In the genomic region with DNA sequence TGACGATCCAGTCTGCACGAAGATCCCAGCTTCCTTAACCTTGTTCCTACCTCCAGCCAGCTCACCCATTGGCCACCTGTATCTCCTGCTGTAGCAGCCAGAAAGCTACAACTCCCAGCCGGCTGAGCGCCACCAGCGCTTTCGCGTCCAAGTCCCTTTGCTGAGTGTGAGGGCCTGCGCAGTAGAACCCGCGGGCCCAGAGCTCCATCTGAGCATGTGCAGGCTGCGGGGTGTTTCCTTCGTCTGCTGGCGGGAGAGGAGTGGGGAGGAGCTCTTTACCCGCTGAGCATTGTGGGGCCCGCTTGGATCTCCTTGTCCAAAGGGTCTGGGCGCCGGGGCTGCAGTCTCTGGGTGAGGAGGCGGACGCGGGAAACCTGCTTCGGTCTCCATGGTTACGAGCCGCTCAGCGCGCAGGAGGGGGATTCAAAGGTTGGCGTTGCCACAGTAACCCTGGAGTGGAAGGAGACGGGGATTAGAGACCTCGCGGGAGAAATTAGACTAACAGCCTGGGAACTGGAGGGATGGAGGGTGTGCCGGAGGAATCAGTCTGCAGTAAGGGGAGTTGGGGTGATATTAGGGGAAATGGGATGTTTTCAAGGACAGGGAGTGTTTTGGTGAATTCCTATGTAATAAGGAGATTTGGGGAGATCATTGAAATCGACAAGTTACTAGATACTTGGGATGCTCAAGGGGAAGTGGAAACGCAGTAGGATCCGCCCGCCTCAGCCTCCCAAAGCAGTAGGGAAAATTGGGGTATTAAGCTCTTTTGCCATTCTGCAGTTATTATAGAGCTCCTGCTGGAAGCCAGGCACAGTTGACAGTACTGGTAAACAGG, we compare ENCODE assay signal across 8 cellular contexts. TPM values are rescaled to one million over a fixed set of nuclear protein-coding genes. Genes with fewer than 3 reads are reported as not detected.
DNase-seq lines count a peak whose midpoint lies in the region; ATAC-seq and TF ChIP-seq lines count a peak whose summit lies in the region.

No MANE protein-coding gene starts in this region.

- no peak for TF ChIP-seq CTCF in RWPE2 (IDR thresholded peaks at IDR 0.05; ENCODE audit: poor library complexity, severe bottlenecking)
- no peak for TF ChIP-seq CTCF in fibroblast of villous mesenchyme (IDR thresholded peaks at IDR 0.05; ENCODE audit: insufficient read depth, low read depth, low read length)
- TF ChIP-seq CTCF in neural cell (IDR thresholded peaks at IDR 0.05; ENCODE audit: poor library complexity, severe bottlenecking) = no peak

- H3K36me3 ChIP-seq in H7 (replicated peaks; ENCODE audit: control insufficient read depth, insufficient read depth, low read length) (no peaks in the 10 kb centered on the region), RWPE2 (ENCODE audit: low read depth) (peaks cover 10% of the 10 kb centered on the region; the same call in 1 of the 2 replicates), neural cell (ENCODE audit: insufficient read depth, low read length) (no peaks in the 10 kb centered on the region)

- peak; percentile 96 for ATAC-seq in RWPE2 (ENCODE audit: low read depth)
- peak; percentile 100 for ATAC-seq in stimulated activated naive CD8-positive, alpha-beta T cell treated with anti-CD3 and anti-CD28 coated beads, Interleukin-15, amount 100 ng/mL, for 72 hours

- peaks cover 7% of the 10 kb centered on the region for H3K4me1 ChIP-seq in RWPE2 (ENCODE audit: insufficient read depth, poor library complexity, severe bottlenecking)

- H3K4me3 Mint-ChIP-seq in stimulated activated naive CD8-positive, alpha-beta T cell treated with anti-CD3 and anti-CD28 coated beads, Interleukin-15, amount 100 ng/mL, for 72 hours = no peak overlapping the region

- H3K9me3 Mint-ChIP-seq in stimulated activated naive CD8-positive, alpha-beta T cell treated with anti-CD3 and anti-CD28 coated beads, Interleukin-15, amount 100 ng/mL, for 72 hours = no peaks in the 10 kb centered on the region

- H3K27ac Mint-ChIP-seq in stimulated activated naive CD8-positive, alpha-beta T cell treated with anti-CD3 and anti-CD28 coated beads, Interleukin-15, amount 100 ng/mL, for 72 hours = no peak overlapping the region

- no peaks in the 10 kb centered on the region for H4K20me1 ChIP-seq in neural cell (ENCODE audit: insufficient read depth)

- peak overlapping the region; percentile 50 for H3K4me3 ChIP-seq in H7 (ENCODE audit: insufficient read depth, low read depth, low read length)
- peak overlapping the region; percentile 56 for H3K4me3 ChIP-seq in RWPE2 (ENCODE audit: severe bottlenecking)
- peak overlapping the region; percentile 95 for H3K4me3 ChIP-seq in fibroblast of villous mesenchyme (ENCODE audit: low read depth, low read length)
- peak overlapping the region; percentile 70 for H3K4me3 ChIP-seq in neural cell (ENCODE audit: low read length)

- TF ChIP-seq EP300 in neural cell (conservative IDR thresholded peaks at IDR 0.05; ENCODE audit: poor library complexity, severe bottlenecking) = peak; percentile 40

- peak overlapping the region; percentile 16 for H2AFZ ChIP-seq in neural cell (ENCODE audit: low read depth, low read length)

- H3K9ac ChIP-seq in neural cell (ENCODE audit: low read length) = peak overlapping the region; percentile 64

- H3K27me3 ChIP-seq in H7 (ENCODE audit: control insufficient read depth, insufficient read depth, low read length) (no peaks in the 10 kb centered on the region), RWPE2 (ENCODE audit: insufficient read depth, poor library complexity, severe bottlenecking) (no peaks in the 10 kb centered on the region), neural cell (ENCODE audit: insufficient read depth, low read depth, low read length) (no peaks in the 10 kb centered on the region)

- peaks cover 6% of the 10 kb centered on the region for H3K4me1 Mint-ChIP-seq in stimulated activated naive CD8-positive, alpha-beta T cell treated with anti-CD3 and anti-CD28 coated beads, Interleukin-15, amount 100 ng/mL, for 72 hours

- H3K9me3 ChIP-seq in RWPE2 (ENCODE audit: severe bottlenecking) (no peaks in the 10 kb centered on the region), neural cell (ENCODE audit: low read length) (no peaks in the 10 kb centered on the region)

- no peak for TF ChIP-seq RAD21 in neural cell (conservative IDR thresholded peaks at IDR 0.05)

- H3K27me3 Mint-ChIP-seq in stimulated activated naive CD8-positive, alpha-beta T cell treated with anti-CD3 and anti-CD28 coated beads, Interleukin-15, amount 100 ng/mL, for 72 hours = no peaks in the 10 kb centered on the region

- no peaks in the 10 kb centered on the region for H3K79me2 ChIP-seq in neural cell (replicated peaks; ENCODE audit: insufficient read depth, low read length)

- H3K9me2 ChIP-seq in neural cell (ENCODE audit: insufficient read depth, low read length) = no peaks in the 10 kb centered on the region

- DNase-seq in ELF-1 (ENCODE audit: low read depth, low spot score) (peak; percentile 100), H7 (peak; percentile 93), M059J (ENCODE audit: low read depth) (peak; percentile 98), RWPE2 (ENCODE audit: low spot score) (peak; percentile 94), fibroblast of villous mesenchyme (ENCODE audit: low read depth) (peak; percentile 93)
- peak; percentile 89 for DNase-seq in activated effector memory CD4-positive, alpha-beta T cell treated with Interleukin-2 at 50 U/mL for 16 hours
- DNase-seq in stimulated activated naive CD8-positive, alpha-beta T cell treated with anti-CD3 and anti-CD28 coated beads, Interleukin-15, amount 100 ng/mL, for 72 hours = peak; percentile 88 to 95

- peak overlapping the region; percentile 89 for H3K4me2 ChIP-seq in neural cell (ENCODE audit: low read length)

- peaks cover 5% of the 10 kb centered on the region for H3F3A ChIP-seq in neural cell (ENCODE audit: insufficient read depth, low read length, poor library complexity, severe bottlenecking)

- peak overlapping the region; percentile 37 for H3K27ac ChIP-seq in RWPE2 (ENCODE audit: poor library complexity, severe bottlenecking)
- peak overlapping the region; percentile 90 for H3K27ac ChIP-seq in neural cell (ENCODE audit: low read length)

TF ChIP-seq in neural cell, 6 proteins besides CTCF, POLR2A, EP300 and RAD21:
- TF ChIP-seq EZH2 (IDR thresholded peaks at IDR 0.05; ENCODE audit: borderline replicate concordance, insufficient read depth, low read length, poor library complexity, severe bottlenecking) = no peak
- peak; percentile 85 for TF ChIP-seq MXI1 (conservative IDR thresholded peaks at IDR 0.05; ENCODE audit: poor library complexity, severe bottlenecking)
- TF ChIP-seq POLR2AphosphoS5 (IDR thresholded peaks at IDR 0.05) = peak; percentile 62
- TF ChIP-seq TAF1 (IDR thresholded peaks at IDR 0.05; ENCODE audit: low read depth) = peak; percentile 65
- TF ChIP-seq SMC3 (conservative IDR thresholded peaks at IDR 0.05; ENCODE audit: poor library complexity) = no peak
- TF ChIP-seq, protein P1, sequence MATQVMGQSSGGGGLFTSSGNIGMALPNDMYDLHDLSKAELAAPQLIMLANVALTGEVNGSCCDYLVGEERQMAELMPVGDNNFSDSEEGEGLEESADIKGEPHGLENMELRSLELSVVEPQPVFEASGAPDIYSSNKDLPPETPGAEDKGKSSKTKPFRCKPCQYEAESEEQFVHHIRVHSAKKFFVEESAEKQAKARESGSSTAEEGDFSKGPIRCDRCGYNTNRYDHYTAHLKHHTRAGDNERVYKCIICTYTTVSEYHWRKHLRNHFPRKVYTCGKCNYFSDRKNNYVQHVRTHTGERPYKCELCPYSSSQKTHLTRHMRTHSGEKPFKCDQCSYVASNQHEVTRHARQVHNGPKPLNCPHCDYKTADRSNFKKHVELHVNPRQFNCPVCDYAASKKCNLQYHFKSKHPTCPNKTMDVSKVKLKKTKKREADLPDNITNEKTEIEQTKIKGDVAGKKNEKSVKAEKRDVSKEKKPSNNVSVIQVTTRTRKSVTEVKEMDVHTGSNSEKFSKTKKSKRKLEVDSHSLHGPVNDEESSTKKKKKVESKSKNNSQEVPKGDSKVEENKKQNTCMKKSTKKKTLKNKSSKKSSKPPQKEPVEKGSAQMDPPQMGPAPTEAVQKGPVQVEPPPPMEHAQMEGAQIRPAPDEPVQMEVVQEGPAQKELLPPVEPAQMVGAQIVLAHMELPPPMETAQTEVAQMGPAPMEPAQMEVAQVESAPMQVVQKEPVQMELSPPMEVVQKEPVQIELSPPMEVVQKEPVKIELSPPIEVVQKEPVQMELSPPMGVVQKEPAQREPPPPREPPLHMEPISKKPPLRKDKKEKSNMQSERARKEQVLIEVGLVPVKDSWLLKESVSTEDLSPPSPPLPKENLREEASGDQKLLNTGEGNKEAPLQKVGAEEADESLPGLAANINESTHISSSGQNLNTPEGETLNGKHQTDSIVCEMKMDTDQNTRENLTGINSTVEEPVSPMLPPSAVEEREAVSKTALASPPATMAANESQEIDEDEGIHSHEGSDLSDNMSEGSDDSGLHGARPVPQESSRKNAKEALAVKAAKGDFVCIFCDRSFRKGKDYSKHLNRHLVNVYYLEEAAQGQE (IDR thresholded peaks at IDR 0.05; ENCODE audit: borderline replicate concordance) = peak; percentile 74

RNA-seq across cellular contexts. Expression of a gene that starts 33.5 kb away (rescaled TPM):
- total RNA-seq in H7 (2014; rRNA removed; shearing (Covaris generic)) = 1.7 and 3.0 TPM in 2 replicates
- total RNA-seq in M059J (2014; rRNA removed; shearing (Covaris generic)) = 0.52 and 1.6 TPM in 2 replicates
- total RNA-seq in fibroblast of villous mesenchyme = 2.2 and 2.9 TPM in 2 replicates
- polyA plus RNA-seq in neural cell = 2.6 and 4.7 TPM in 2 replicates
- 6.5 and 9.0 TPM in 2 replicates for polyA minus RNA-seq in neural cell

RNA-seq across cellular contexts. Expression of a gene that starts 33.9 kb away (rescaled TPM):
- total RNA-seq in H7 (2014; rRNA removed; shearing (Covaris generic)) = 90.7 and 100 TPM in 2 replicates
- total RNA-seq in M059J (2014; rRNA removed; shearing (Covaris generic)) = 36.4 and 55.9 TPM in 2 replicates
- total RNA-seq in fibroblast of villous mesenchyme = 10.4 and 21.3 TPM in 2 replicates
- polyA plus RNA-seq in neural cell = 33.9 and 34.8 TPM in 2 replicates
- polyA minus RNA-seq in neural cell = 29.2 and 31.4 TPM in 2 replicates

RNA-seq across cellular contexts. Expression of a gene that starts 51.7 kb away (rescaled TPM):
- total RNA-seq in H7 (2014; rRNA removed; shearing (Covaris generic)) = 0.55 and 1.1 TPM in 2 replicates
- 6.7 and 10.7 TPM in 2 replicates for total RNA-seq in M059J (2014; rRNA removed; shearing (Covaris generic))
- 11.9 and 21.2 TPM in 2 replicates for total RNA-seq in fibroblast of villous mesenchyme
- 21.4 and 23.0 TPM in 2 replicates for polyA plus RNA-seq in neural cell
- polyA minus RNA-seq in neural cell = 19.5 and 24.5 TPM in 2 replicates

Comparison
In these comparisons a context has a peak if more than half of its experiments do, and no peak if none do; other contexts are left out.
1. Peak in every context shown above with its lines: DNase-seq, ATAC-seq, H3K4me3 ChIP-seq and H3K27ac ChIP-seq.